ENCODE assay signal across 9 cellular contexts in the genomic region with DNA sequence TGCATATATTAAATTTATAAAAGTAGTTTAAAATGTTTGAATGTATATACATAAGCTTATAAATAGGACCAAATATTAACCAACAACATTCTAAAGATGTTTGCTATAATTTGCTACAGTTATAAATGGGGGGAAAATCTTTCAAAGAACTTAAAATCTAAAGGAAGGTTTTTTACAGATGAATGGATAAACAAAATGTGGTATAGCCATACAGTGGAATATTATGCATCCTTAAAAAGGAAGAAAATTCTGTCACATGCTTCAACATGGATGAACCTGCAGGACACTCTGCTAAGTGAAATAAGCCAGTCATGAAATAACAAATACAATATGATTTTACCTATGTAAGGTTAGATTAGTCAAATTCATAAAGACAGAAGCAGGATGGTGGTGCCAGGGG.
"Had no signal": no experiment of that assay in that cellular context is flagged by ENCODE, and none has a peak within 500 bp of the region (broad histone marks: within the 10 kb centered on the region; RNA-seq: fewer than 3 reads in every experiment).

No MANE protein-coding gene starts in this region.

- H3K27ac Mint-ChIP-seq: H9 had no signal

- ATAC-seq: K562 had no signal

- H3K4me1 Mint-ChIP-seq: H9 had no signal

- FAIRE-seq: H54, HTR-8/SVneo, K562 had no signal

- H3K4me3 Mint-ChIP-seq: H9 had no signal

- H3K27ac ChIP-seq: GM23248 had no signal

- H3K4me3 ChIP-seq: GM23248, K562 had no signal

- DNase-seq: GM23248, GOT3, H9, HCEC 1CT, IMR-90, KG1 had no signal

- H2AFZ ChIP-seq: GM23248 had no signal

- H3K9ac ChIP-seq: GM23248 had no signal
